Comparison of ENCODE assay signal across 1 cellular context in the genomic region with DNA sequence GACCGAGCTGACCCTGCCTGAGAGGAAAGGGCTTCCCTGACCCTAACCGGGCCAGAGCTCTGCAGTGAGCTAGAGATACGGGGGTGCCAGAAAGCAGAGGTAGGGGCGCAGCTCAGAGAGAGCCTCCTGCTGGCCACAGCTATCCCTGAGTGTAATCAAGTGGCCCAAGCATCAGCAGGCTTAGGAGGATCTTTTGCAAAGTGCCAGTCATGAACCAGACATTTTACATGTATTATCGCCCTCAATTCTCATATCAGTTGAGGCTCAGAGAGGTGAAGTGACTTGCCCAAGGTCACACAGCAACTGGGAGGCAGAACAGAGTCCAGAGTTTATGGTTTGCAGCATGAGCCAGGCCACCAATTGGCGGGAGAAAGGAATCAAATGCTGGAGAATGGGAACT.
A peak's percentile ranks its signal among the peaks of the same experiment; 100 is the strongest.
TF ChIP-seq lines count a peak whose summit lies in the region.

No MANE protein-coding gene starts in this region.

TF ChIP-seq in H1, 55 proteins besides CTCF, POLR2A, EP300 and RAD21:
- no peak for TF ChIP-seq BACH1 (IDR thresholded peaks at IDR 0.05; ENCODE audit: low read length)
- TF ChIP-seq GABPA (IDR thresholded peaks at IDR 0.05; ENCODE audit: borderline replicate concordance, insufficient read depth, low read length), result peak; percentile 55; the same call in 1 of the 2 replicates
- no peak for TF ChIP-seq MAFK (IDR thresholded peaks at IDR 0.05; ENCODE audit: low read depth, low read length)
- TF ChIP-seq KDM1A (IDR thresholded peaks at IDR 0.05; ENCODE audit: borderline replicate concordance, low read length), result peak; percentile 65; the same call in 1 of the 2 replicates
- TF ChIP-seq PHF8 (conservative IDR thresholded peaks at IDR 0.05; ENCODE audit: low read depth, low read length), result no peak
- TF ChIP-seq, protein P1, sequence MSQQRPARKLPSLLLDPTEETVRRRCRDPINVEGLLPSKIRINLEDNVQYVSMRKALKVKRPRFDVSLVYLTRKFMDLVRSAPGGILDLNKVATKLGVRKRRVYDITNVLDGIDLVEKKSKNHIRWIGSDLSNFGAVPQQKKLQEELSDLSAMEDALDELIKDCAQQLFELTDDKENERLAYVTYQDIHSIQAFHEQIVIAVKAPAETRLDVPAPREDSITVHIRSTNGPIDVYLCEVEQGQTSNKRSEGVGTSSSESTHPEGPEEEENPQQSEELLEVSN (IDR thresholded peaks at IDR 0.05), result peak; percentile 31; the same call in 1 of the 2 replicates
